8 cellular contexts compared by ENCODE assay signal in genomic region chr1:231334079-231334666, GRCh38. TPM values are rescaled to one million over a fixed set of nuclear protein-coding genes. Genes with fewer than 3 reads are reported as not detected.
DNase-seq lines count a peak whose midpoint lies in the region; ATAC-seq and TF ChIP-seq lines count a peak whose summit lies in the region.

No MANE protein-coding gene starts in this region.

- peak overlapping the region; percentile 69 to 74 for H3K4me3 Mint-ChIP-seq in activated T-cell treated with anti-CD3 and anti-CD28 coated beads, Interleukin-2, amount 50 U/mL, for 72 hours
- H3K4me3 Mint-ChIP-seq in glutamatergic neuron (ENCODE audit: unreplicated experiment), result peak overlapping the region; percentile 83

- DNase-seq in activated T-cell treated with anti-CD3 and anti-CD28 coated beads, Interleukin-2, amount 50 U/mL, for 72 hours, result no peak
- no peak for DNase-seq in activated T-cell treated with anti-CD3 and anti-CD28 coated beads, Interleukin-2, amount 50 U/mL, for 48 hours
- no peak for DNase-seq in Panc1 (ENCODE audit: low read depth, low spot score)
- DNase-seq in glutamatergic neuron, result no peak
- no peak for DNase-seq in NCI-H1092 treated with DMSO at 0.1 percent for 48 hours (lab: John Stamatoyannopoulos, UW)
- no peak for DNase-seq in GF-D8 (lab: John Stamatoyannopoulos, UW)
- DNase-seq in NCI-H1694 treated with DMSO at 0.1 percent for 48 hours (lab: John Stamatoyannopoulos, UW), result no peak

- H3K27ac Mint-ChIP-seq in activated T-cell treated with anti-CD3 and anti-CD28 coated beads, Interleukin-2, amount 50 U/mL, for 72 hours, result peak overlapping the region; percentile 56
- H3K27ac Mint-ChIP-seq in glutamatergic neuron (ENCODE audit: unreplicated experiment), result no peak overlapping the region

- ATAC-seq in activated T-cell treated with anti-CD3 and anti-CD28 coated beads, Interleukin-2, amount 50 U/mL, for 72 hours (replicated peaks in 1 of 2), result no peak
- no peak for ATAC-seq in Panc1

- peaks cover 19% of the 10 kb centered on the region for H3K4me1 ChIP-seq in Panc1 (ENCODE audit: control insufficient read depth, insufficient read depth, low read length)
- peaks cover 22% of the 10 kb centered on the region for H3K4me1 ChIP-seq in thymus (ENCODE audit: control insufficient read depth, insufficient read depth, low read length)

- H3K27me3 Mint-ChIP-seq in activated T-cell treated with anti-CD3 and anti-CD28 coated beads, Interleukin-2, amount 50 U/mL, for 72 hours (ENCODE audit: low read depth), result no peaks in the 10 kb centered on the region
- H3K27me3 Mint-ChIP-seq in glutamatergic neuron (ENCODE audit: unreplicated experiment), result peaks cover 11% of the 10 kb centered on the region

- H3K9me3 ChIP-seq in Panc1 (ENCODE audit: control insufficient read depth, insufficient read depth, low read depth, low read length), result no peaks in the 10 kb centered on the region
- no peaks in the 10 kb centered on the region for H3K9me3 ChIP-seq in thymus (ENCODE audit: control insufficient read depth)

- in situ Hi-C loops in Panc1 (cut with HindIII; ENCODE audit: low pct_unique_long_range_greater_than_20kb, low sequenced_read_pairs), result no loop called here

- 95% methylated on average over 1 of the region's 1 CpG for WGBS in thymus

- CTCF ChIA-PET in Panc1 (lab: Charles Lee), result no interaction called here

- no peaks in the 10 kb centered on the region for H3K9me3 Mint-ChIP-seq in activated T-cell treated with anti-CD3 and anti-CD28 coated beads, Interleukin-2, amount 50 U/mL, for 72 hours
- peaks cover 19% of the 10 kb centered on the region for H3K9me3 Mint-ChIP-seq in glutamatergic neuron (ENCODE audit: unreplicated experiment)

- intact Hi-C loops in Panc1 (cut with micrococcal nuclease; ENCODE audit: unreplicated experiment), result loop anchor here (10.0 kb wide), 1 partner anchor 89 kb away; the partner anchor contains the start of gene GNPAT

- peaks cover 48% of the 10 kb centered on the region for H3K4me1 Mint-ChIP-seq in activated T-cell treated with anti-CD3 and anti-CD28 coated beads, Interleukin-2, amount 50 U/mL, for 72 hours (ENCODE audit: low read depth)
- H3K4me1 Mint-ChIP-seq in glutamatergic neuron (ENCODE audit: low read depth, unreplicated experiment), result peaks cover 27% of the 10 kb centered on the region

- H3K4me3 ChIP-seq in Panc1 (ENCODE audit: low read depth in 2 of 2, low read length in 2 of 2) (peak overlapping the region; percentile 65 to 93), thymus (ENCODE audit: low read length) (peak overlapping the region; percentile 30)

- POLR2A ChIA-PET in Panc1 (lab: Charles Lee), result no interaction called here

- peaks cover 10 to 23% of the 10 kb centered on the region in 2 donors for H3K36me3 Mint-ChIP-seq in activated T-cell treated with anti-CD3 and anti-CD28 coated beads, Interleukin-2, amount 50 U/mL, for 72 hours (ENCODE audit: insufficient read depth in 2 of 2)
- H3K36me3 Mint-ChIP-seq in glutamatergic neuron (ENCODE audit: unreplicated experiment), result peaks cover 4% of the 10 kb centered on the region

- H3K36me3 ChIP-seq in Panc1 (ENCODE audit: control insufficient read depth, insufficient read depth, low read length) (peaks cover 3% of the 10 kb centered on the region), thymus (ENCODE audit: control insufficient read depth, insufficient read depth) (no peaks in the 10 kb centered on the region)

- no TSS peak for BruUV-seq in Panc1 (replicated peaks; lab: Mats Ljungman, UMichigan)

- H3K27me3 ChIP-seq in Panc1 (ENCODE audit: control insufficient read depth, insufficient read depth, low read length) (no peaks in the 10 kb centered on the region), thymus (ENCODE audit: control insufficient read depth, insufficient read depth) (no peaks in the 10 kb centered on the region)

- TF ChIP-seq CTCF in Panc1 (IDR thresholded peaks at IDR 0.05), result no peak
- TF ChIP-seq CTCF in glutamatergic neuron (IDR thresholded peaks at IDR 0.05; ENCODE audit: partially characterized antibody, unreplicated experiment), result no peak

- H3K27ac ChIP-seq in Panc1 (ENCODE audit: low read length) (peak overlapping the region; percentile 54; the same call in 1 of the 2 replicates), thymus (ENCODE audit: low read depth) (no peak overlapping the region)

RNA-seq across cellular contexts. Expression of gene EXOC8, which starts 3.5 kb away (rescaled TPM):
- total RNA-seq in activated T-cell treated with anti-CD3 and anti-CD28 coated beads, Interleukin-2, amount 50 U/mL, for 72 hours, result 10 to 100 TPM; 17.2 to 19.2 TPM
- total RNA-seq in Panc1 (2021; ENCODE audit: unreplicated experiment) (14.0 TPM), glutamatergic neuron (ENCODE audit: unreplicated experiment) (11.4 TPM)
- polyA plus RNA-seq in Panc1 (2012; ENCODE audit: insufficient read length), result 4.3 TPM
- polyA plus RNA-seq in thymus, result 11.6 TPM

RNA-seq across cellular contexts. Expression of gene SPRTN, which starts 3.9 kb away (rescaled TPM):
- total RNA-seq in activated T-cell treated with anti-CD3 and anti-CD28 coated beads, Interleukin-2, amount 50 U/mL, for 72 hours, result 10 to 100 TPM in 1 of 2 donors, 1 to 10 TPM in 1; 9.6 to 10.4 TPM
- total RNA-seq in Panc1 (2021; ENCODE audit: unreplicated experiment), result 20.0 TPM
- polyA plus RNA-seq in Panc1 (2012; ENCODE audit: insufficient read length), result 14.0 TPM
- total RNA-seq in glutamatergic neuron (ENCODE audit: unreplicated experiment), result 21.4 TPM
- 8.4 TPM for polyA plus RNA-seq in thymus
